35 cellular contexts compared by ENCODE assay signal in the genomic region with DNA sequence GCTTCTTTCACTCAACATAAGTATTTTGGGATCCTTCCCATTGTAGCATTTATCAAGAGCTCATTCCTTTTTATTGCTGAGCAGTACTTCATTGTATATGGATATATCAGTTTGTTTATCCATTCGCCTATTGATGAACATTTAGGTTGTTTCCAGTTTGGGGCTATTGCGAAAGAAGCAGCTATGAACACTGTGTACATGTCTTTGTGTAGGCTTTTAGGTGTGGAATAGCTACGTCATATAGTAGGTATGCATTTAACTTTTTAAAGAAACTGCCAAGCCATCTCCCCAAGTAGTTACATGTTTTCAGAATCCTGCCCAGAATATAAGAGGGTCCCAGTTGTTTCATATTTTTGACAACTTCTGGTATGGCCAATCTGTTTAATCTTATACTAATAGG.
"Had no signal": no experiment of that assay in that cellular context is flagged by ENCODE, and none has a peak within 500 bp of the region (broad histone marks: within the 10 kb centered on the region; RNA-seq: fewer than 3 reads in every experiment).

No MANE protein-coding gene starts in this region.

- H3K9ac ChIP-seq: KMS-11 had no signal

- H3K4me3 Mint-ChIP-seq: activated CD8-positive, alpha-beta T cell treated with anti-CD3 and anti-CD28 coated beads for 36 hours; activated naive CD4-positive, alpha-beta T cell treated with anti-CD3 and anti-CD28 coated beads, Interleukin-2, amount 10 ng/mL, durations not matched to agents 7 days and 5 days; activated naive CD8-positive, alpha-beta T cell; activated naive CD8-positive, alpha-beta T cell treated with anti-CD3 and anti-CD28 coated beads, Interleukin-2, amount 50 U/mL, for 24 hours; activated T-cell treated with anti-CD3 and anti-CD28 coated beads, Interleukin-2, amount 50 U/mL, for 24 hours; brain; central memory CD8-positive, alpha-beta T cell had no signal

- H3K27me3 Mint-ChIP-seq: activated CD8-positive, alpha-beta T cell treated with anti-CD3 and anti-CD28 coated beads for 36 hours; activated naive CD4-positive, alpha-beta T cell treated with anti-CD3 and anti-CD28 coated beads, Interleukin-2, amount 10 ng/mL, durations not matched to agents 7 days and 5 days; activated naive CD8-positive, alpha-beta T cell; activated naive CD8-positive, alpha-beta T cell treated with anti-CD3 and anti-CD28 coated beads, Interleukin-2, amount 50 U/mL, for 24 hours; activated T-cell treated with anti-CD3 and anti-CD28 coated beads, Interleukin-2, amount 50 U/mL, for 24 hours; central memory CD8-positive, alpha-beta T cell had no signal

- ATAC-seq: activated CD8-positive, alpha-beta T cell treated with anti-CD3 and anti-CD28 coated beads for 36 hours; activated naive CD8-positive, alpha-beta T cell treated with anti-CD3 and anti-CD28 coated beads, Interleukin-2, amount 50 U/mL, for 24 hours; PC-3 had no signal

- H3K9me3 Mint-ChIP-seq: activated CD8-positive, alpha-beta T cell treated with anti-CD3 and anti-CD28 coated beads for 36 hours; activated naive CD4-positive, alpha-beta T cell treated with anti-CD3 and anti-CD28 coated beads, Interleukin-2, amount 10 ng/mL, durations not matched to agents 7 days and 5 days; activated T-cell treated with anti-CD3 and anti-CD28 coated beads, Interleukin-2, amount 50 U/mL, for 24 hours; activated T-helper 2 cell treated with anti-CD3 and anti-CD28 coated beads, Interferon-gamma antibody, Interleukin-2, Interleukin-4, amounts not matched to agents 10 μg/mL and 5 μg/mL and 100 μg/mL, durations not matched to agents 14 hours and 24 hours and 36 hours had no signal

- H3K9me3 ChIP-seq: Peyer's patch had no signal

- DNase-seq: activated CD4-positive, alpha-beta T cell treated with anti-CD3 and anti-CD28 coated beads for 1 hour; activated CD4-positive, alpha-beta T cell treated with anti-CD3 and anti-CD28 coated beads for 48 hours; activated CD4-positive, CD25-positive, alpha-beta regulatory T cell; activated CD8-positive, alpha-beta T cell treated with anti-CD3 and anti-CD28 coated beads for 36 hours; activated gamma-delta T cell treated with Interleukin-2 at 50 U/mL for 16 hours; activated naive CD4-positive, alpha-beta T cell treated with anti-CD3 and anti-CD28 coated beads, Interleukin-2, amount 10 ng/mL, durations not matched to agents 7 days and 5 days; activated naive CD8-positive, alpha-beta T cell treated with anti-CD3 and anti-CD28 coated beads, Interleukin-2, amount 50 U/mL, for 24 hours; activated T-cell treated with anti-CD3 and anti-CD28 coated beads, Interleukin-2, amount 50 U/mL, for 24 hours; anterior cingulate cortex; NCI-H1092 treated with DMSO at 0.1 percent for 48 hours; NCI-H1417; NCI-H146; NCI-H187; NCI-H2029 treated with DMSO at 0.1 percent for 48 hours; NCI-H2107; NCI-H2171; NCI-H510A; NCI-H526; NCI-H748 treated with DMSO at 0.1 percent for 48 hours; NK-92 treated with Interleukin-12 subunit alpha and Interleukin-12 subunit beta, amount 100 ng/mL, for 24 hours; PC-3; Peyer's patch; Right ventricle myocardium superior; RPMI8226; SW 1271; T-helper 1 cell; T-helper 2 cell; T-helper 9 cell had no signal

- H3K36me3 Mint-ChIP-seq: activated naive CD4-positive, alpha-beta T cell treated with anti-CD3 and anti-CD28 coated beads, Interleukin-2, amount 10 ng/mL, durations not matched to agents 7 days and 5 days; activated naive CD8-positive, alpha-beta T cell; brain had no signal

- H3K4me1 ChIP-seq: Peyer's patch had no signal

- H3K36me3 ChIP-seq: cardiac muscle cell, Peyer's patch had no signal

- H3K27ac Mint-ChIP-seq: activated CD8-positive, alpha-beta T cell treated with anti-CD3 and anti-CD28 coated beads for 36 hours; activated naive CD4-positive, alpha-beta T cell treated with anti-CD3 and anti-CD28 coated beads, Interleukin-2, amount 10 ng/mL, durations not matched to agents 7 days and 5 days; activated naive CD8-positive, alpha-beta T cell; activated naive CD8-positive, alpha-beta T cell treated with anti-CD3 and anti-CD28 coated beads, Interleukin-2, amount 50 U/mL, for 24 hours; activated T-cell treated with anti-CD3 and anti-CD28 coated beads, Interleukin-2, amount 50 U/mL, for 24 hours; activated T-helper 2 cell treated with anti-CD3 and anti-CD28 coated beads, Interferon-gamma antibody, Interleukin-2, Interleukin-4, amounts not matched to agents 10 μg/mL and 5 μg/mL and 100 μg/mL, durations not matched to agents 14 hours and 24 hours and 36 hours; brain had no signal

- H3K4me3 ChIP-seq: cardiac muscle cell, Peyer's patch had no signal

- H3K27ac ChIP-seq: cardiac muscle cell, KMS-11, Peyer's patch, VCaP had no signal

- H3K4me2 ChIP-seq: KMS-11 had no signal

- H3K4me1 Mint-ChIP-seq: activated naive CD4-positive, alpha-beta T cell treated with anti-CD3 and anti-CD28 coated beads, Interleukin-2, amount 10 ng/mL, durations not matched to agents 7 days and 5 days; activated naive CD8-positive, alpha-beta T cell treated with anti-CD3 and anti-CD28 coated beads, Interleukin-2, amount 50 U/mL, for 24 hours; brain; central memory CD8-positive, alpha-beta T cell had no signal

- H3K27me3 ChIP-seq: cardiac muscle cell, Peyer's patch had no signal
